1 cellular context compared by ENCODE assay signal in genomic region chr2:127194447-127194846, GRCh38.
TF ChIP-seq lines count a peak whose summit lies in the region.

No MANE protein-coding gene starts in this region.

TF ChIP-seq in liver, 16 proteins besides CTCF, POLR2A, EP300 and RAD21:
- TF ChIP-seq REST (IDR thresholded peaks at IDR 0.05) (peak; percentile 45), YY1 (IDR thresholded peaks at IDR 0.05) (peak; percentile 49), MAX (IDR thresholded peaks at IDR 0.05) (peak; percentile 74), EGR1 (IDR thresholded peaks at IDR 0.05; ENCODE audit: low read depth in 2 of 2) (peak in 1 of 2 donors; percentile 38), FOXA2 (IDR thresholded peaks at IDR 0.05) (peak; percentile 28), RXRA (IDR thresholded peaks at IDR 0.05) (peak; percentile 97 to 98), FOXA1 (IDR thresholded peaks at IDR 0.05) (no peak), SP1 (IDR thresholded peaks at IDR 0.05) (peak; percentile 90), GABPA (IDR thresholded peaks at IDR 0.05 in 1 of 2, conservative IDR thresholded peaks at IDR 0.05 in 1 of 2) (no peak), NR2F2 (IDR thresholded peaks at IDR 0.05) (peak; percentile 70), JUND (IDR thresholded peaks at IDR 0.05) (peak; percentile 38 to 75), HNF4G (IDR thresholded peaks at IDR 0.05) (peak; percentile 26), TAF1 (conservative IDR thresholded peaks at IDR 0.05) (peak; percentile 47), HNF4A (conservative IDR thresholded peaks at IDR 0.05) (peak; percentile 84 to 86)
- TF ChIP-seq, protein P1, sequence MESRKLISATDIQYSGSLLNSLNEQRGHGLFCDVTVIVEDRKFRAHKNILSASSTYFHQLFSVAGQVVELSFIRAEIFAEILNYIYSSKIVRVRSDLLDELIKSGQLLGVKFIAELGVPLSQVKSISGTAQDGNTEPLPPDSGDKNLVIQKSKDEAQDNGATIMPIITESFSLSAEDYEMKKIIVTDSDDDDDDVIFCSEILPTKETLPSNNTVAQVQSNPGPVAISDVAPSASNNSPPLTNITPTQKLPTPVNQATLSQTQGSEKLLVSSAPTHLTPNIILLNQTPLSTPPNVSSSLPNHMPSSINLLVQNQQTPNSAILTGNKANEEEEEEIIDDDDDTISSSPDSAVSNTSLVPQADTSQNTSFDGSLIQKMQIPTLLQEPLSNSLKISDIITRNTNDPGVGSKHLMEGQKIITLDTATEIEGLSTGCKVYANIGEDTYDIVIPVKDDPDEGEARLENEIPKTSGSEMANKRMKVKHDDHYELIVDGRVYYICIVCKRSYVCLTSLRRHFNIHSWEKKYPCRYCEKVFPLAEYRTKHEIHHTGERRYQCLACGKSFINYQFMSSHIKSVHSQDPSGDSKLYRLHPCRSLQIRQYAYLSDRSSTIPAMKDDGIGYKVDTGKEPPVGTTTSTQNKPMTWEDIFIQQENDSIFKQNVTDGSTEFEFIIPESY (IDR thresholded peaks at IDR 0.05), result peak; percentile 61
- TF ChIP-seq, protein P2, sequence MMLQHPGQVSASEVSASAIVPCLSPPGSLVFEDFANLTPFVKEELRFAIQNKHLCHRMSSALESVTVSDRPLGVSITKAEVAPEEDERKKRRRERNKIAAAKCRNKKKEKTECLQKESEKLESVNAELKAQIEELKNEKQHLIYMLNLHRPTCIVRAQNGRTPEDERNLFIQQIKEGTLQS (IDR thresholded peaks at IDR 0.05), result peak; percentile 40
